In genomic region chr6:70884074-70884983, GRCh38 we compare ENCODE assay signal across 8 cellular contexts.
DNase-seq lines count a peak whose midpoint lies in the region; ATAC-seq and TF ChIP-seq lines count a peak whose summit lies in the region.

No MANE protein-coding gene starts in this region.

- ATAC-seq in DND-41 (ENCODE audit: insufficient read depth, low read depth): peak; percentile 84
- ATAC-seq in GM21717 (IDR thresholded peaks at IDR 0.05; ENCODE audit: unreplicated experiment): peak; percentile 68
- ATAC-seq in activated naive CD8-positive, alpha-beta T cell treated with anti-CD3 and anti-CD28 coated beads, Interleukin-2, amount 10 ng/mL, durations not matched to agents 7 days and 5 days (ENCODE audit: low read depth): peak; percentile 71
- ATAC-seq in heart right ventricle: peak; percentile 62 to 89 (median 86)
- ATAC-seq in GM18520 (IDR thresholded peaks at IDR 0.05; ENCODE audit: unreplicated experiment): no peak

- H3K36me3 ChIP-seq in DND-41 (ENCODE audit: insufficient read depth, low read length) (no peaks in the 10 kb centered on the region), heart right ventricle (no peaks in the 10 kb centered on the region)

- intact Hi-C loops in heart right ventricle (cut with DNase I): loop anchor here in 9 of 10 donors (1.0 to 10.0 kb wide), 10 partner anchors 70 to 360 kb away; partner anchors contain the start of gene B3GAT2 (in 1 of the 9)

- H3K9me3 Mint-ChIP-seq in activated naive CD8-positive, alpha-beta T cell treated with anti-CD3 and anti-CD28 coated beads, Interleukin-2, amount 10 ng/mL, durations not matched to agents 7 days and 5 days: no peaks in the 10 kb centered on the region

- H4K20me1 ChIP-seq in DND-41 (ENCODE audit: insufficient read depth, low read length): no peaks in the 10 kb centered on the region

- POLR2A ChIA-PET in activated naive CD8-positive, alpha-beta T cell treated with anti-CD3 and anti-CD28 coated beads, Interleukin-2, amount 10 ng/mL, durations not matched to agents 7 days and 5 days (lab: Charles Lee): no interaction called here

- H3K9me3 ChIP-seq in DND-41 (ENCODE audit: insufficient read depth, low read length, severe bottlenecking) (no peaks in the 10 kb centered on the region), heart right ventricle (no peaks in the 10 kb centered on the region)

- H3K27me3 Mint-ChIP-seq in activated naive CD8-positive, alpha-beta T cell treated with anti-CD3 and anti-CD28 coated beads, Interleukin-2, amount 10 ng/mL, durations not matched to agents 7 days and 5 days: peaks cover 15% of the 10 kb centered on the region

- H3K27ac ChIP-seq in DND-41 (ENCODE audit: low read length): no peak overlapping the region
- no peak overlapping the region for H3K27ac ChIP-seq in heart right ventricle

- no peak overlapping the region for H3K4me2 ChIP-seq in DND-41 (ENCODE audit: insufficient read depth, low read length)

- H3K27ac Mint-ChIP-seq in activated naive CD8-positive, alpha-beta T cell treated with anti-CD3 and anti-CD28 coated beads, Interleukin-2, amount 10 ng/mL, durations not matched to agents 7 days and 5 days: no peak overlapping the region

- no peaks in the 10 kb centered on the region for H3K4me1 ChIP-seq in DND-41 (ENCODE audit: insufficient read depth, low read length)
- no peaks in the 10 kb centered on the region for H3K4me1 ChIP-seq in heart right ventricle

- no peaks in the 10 kb centered on the region for H3K79me2 ChIP-seq in DND-41 (ENCODE audit: insufficient read depth, low read length)

- WGBS in heart right ventricle, 2 donors: 39 to 40% methylated on average over 17 of the region's 17 CpGs

- H3K27me3 ChIP-seq in DND-41 (ENCODE audit: insufficient read depth, low read length, poor library complexity): no peaks in the 10 kb centered on the region
- H3K27me3 ChIP-seq in heart right ventricle: peaks cover 0 to 8% (median 0%) of the 10 kb centered on the region in 7 donors

- no peaks in the 10 kb centered on the region for H3K36me3 Mint-ChIP-seq in activated naive CD8-positive, alpha-beta T cell treated with anti-CD3 and anti-CD28 coated beads, Interleukin-2, amount 10 ng/mL, durations not matched to agents 7 days and 5 days

- no peak overlapping the region for H3K4me3 Mint-ChIP-seq in activated naive CD8-positive, alpha-beta T cell treated with anti-CD3 and anti-CD28 coated beads, Interleukin-2, amount 10 ng/mL, durations not matched to agents 7 days and 5 days

- TF ChIP-seq CTCF in DND-41 (IDR thresholded peaks at IDR 0.05; ENCODE audit: borderline replicate concordance, extremely low read depth, low read length, poor library complexity, severe bottlenecking) (peak; percentile 86), heart right ventricle (IDR thresholded peaks at IDR 0.05) (peak; percentile 84 to 97 (median 94))

- no peaks in the 10 kb centered on the region for H3K4me1 Mint-ChIP-seq in activated naive CD8-positive, alpha-beta T cell treated with anti-CD3 and anti-CD28 coated beads, Interleukin-2, amount 10 ng/mL, durations not matched to agents 7 days and 5 days

- H3K4me3 ChIP-seq in DND-41 (ENCODE audit: low read depth in 1 of 2, low read length in 2 of 2) (no peak overlapping the region), heart right ventricle (no peak overlapping the region)

- DNase-seq in DND-41 (peak; percentile 54), LoVo (ENCODE audit: low spot score) (peak; percentile 53), SK-N-DZ (ENCODE audit: low spot score) (peak; percentile 58), heart right ventricle (peak; percentile 38 to 63), retina (peak; percentile 83)
- peak; percentile 45 for DNase-seq in activated naive CD8-positive, alpha-beta T cell treated with anti-CD3 and anti-CD28 coated beads, Interleukin-2, amount 10 ng/mL, durations not matched to agents 7 days and 5 days

- H3K9ac ChIP-seq in DND-41 (ENCODE audit: low read depth, low read length): no peak overlapping the region

- H2AFZ ChIP-seq in DND-41 (ENCODE audit: low read depth, low read length): no peak overlapping the region
